15 cellular contexts compared by ENCODE assay signal in the genomic region with DNA sequence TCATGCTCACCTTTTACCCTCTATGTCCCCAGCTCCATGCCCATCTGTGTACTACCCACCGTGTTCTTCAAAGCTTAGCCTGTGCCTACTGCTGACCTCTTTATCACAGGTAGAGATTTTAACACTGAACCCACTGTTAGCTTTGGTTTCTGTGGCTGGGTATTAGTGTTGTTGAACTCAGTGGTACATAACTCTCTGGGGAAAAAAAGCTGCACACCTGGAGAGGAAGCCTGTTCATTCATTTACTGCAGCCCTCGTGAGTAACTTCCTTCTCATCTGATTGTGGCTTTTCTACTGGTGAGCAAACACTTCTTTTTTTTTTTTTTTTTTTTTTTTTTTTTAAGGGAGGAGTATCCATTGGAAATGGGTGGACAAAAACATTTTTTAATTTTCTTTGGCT.
DNase-seq lines count a peak whose midpoint lies in the region; ATAC-seq, FAIRE-seq and TF ChIP-seq lines count a peak whose summit lies in the region.
"Had no signal": no experiment of that assay in that cellular context is flagged by ENCODE, and none has a peak within 500 bp of the region (broad histone marks: within the 10 kb centered on the region; RNA-seq: fewer than 3 reads in every experiment).

No MANE protein-coding gene starts in this region.

- intact Hi-C loops in uterus (cut with DNase I; ENCODE audit: low total_unique reads) = loop anchor here (1.0 kb wide), 1 partner anchor 29 kb away; no protein-coding TSS in a partner anchor

- FAIRE-seq in urothelium cell line (lab: Jason Lieb, UNC) = no peak
- FAIRE-seq in GM19239 (lab: Jason Lieb, UNC) = no peak

- H3K36me3 ChIP-seq in brain microvascular endothelial cell (replicated peaks) = no peaks in the 10 kb centered on the region
- H3K36me3 ChIP-seq in uterus = no peaks in the 10 kb centered on the region
- H3K36me3 ChIP-seq: adrenal gland, heart left ventricle had no signal

- ATAC-seq in HG02610 (IDR thresholded peaks at IDR 0.05; ENCODE audit: unreplicated experiment) = peak; percentile 59
- peak; percentile 67 for ATAC-seq in HG03565 (IDR thresholded peaks at IDR 0.05; ENCODE audit: unreplicated experiment)
- ATAC-seq: effector memory CD8-positive, alpha-beta T cell; heart left ventricle had no signal

- no peaks in the 10 kb centered on the region for H3K9me3 ChIP-seq in uterus
- H3K9me3 ChIP-seq: adrenal gland, heart left ventricle had no signal

- H3K27me3 ChIP-seq in brain microvascular endothelial cell (replicated peaks) = no peaks in the 10 kb centered on the region
- no peaks in the 10 kb centered on the region for H3K27me3 ChIP-seq in uterus
- H3K27me3 ChIP-seq: adrenal gland had no signal

- H3K27ac ChIP-seq in brain microvascular endothelial cell (no peak overlapping the region), uterus (no peak overlapping the region)
- H3K27ac ChIP-seq: adrenal gland, heart left ventricle, parathyroid adenoma, RWPE1 had no signal

- H3K4me1 ChIP-seq in uterus = no peaks in the 10 kb centered on the region
- H3K4me1 ChIP-seq: adrenal gland, heart left ventricle, parathyroid adenoma had no signal

- TF ChIP-seq POLR2A in uterus (IDR thresholded peaks at IDR 0.05) = no peak

- TF ChIP-seq CTCF in brain microvascular endothelial cell (IDR thresholded peaks at IDR 0.05; ENCODE audit: low read depth, low read length, missing control alignments) (no peak), uterus (IDR thresholded peaks at IDR 0.05) (no peak)

- H3K4me3 ChIP-seq in brain microvascular endothelial cell (ENCODE audit: low read depth, low read length) (no peak overlapping the region), uterus (no peak overlapping the region)
- H3K4me3 ChIP-seq: adrenal gland, heart left ventricle had no signal

- DNase-seq in NCI-H510A treated with DMSO at 0.1 percent for 48 hours (lab: John Stamatoyannopoulos, UW) (peak; percentile 22), NCI-H510A (lab: John Stamatoyannopoulos, UW) (no peak), urothelium cell line (ENCODE audit: low spot score) (peak; percentile 40), GM19239 (ENCODE audit: insufficient read length, low spot score) (no peak), brain microvascular endothelial cell (no peak), uterus (no peak)
- DNase-seq: adrenal gland; effector memory CD8-positive, alpha-beta T cell; heart left ventricle; NCI-H1694; stimulated activated CD4-positive, alpha-beta T cell treated with anti-CD3 and anti-CD28 coated beads, Interleukin-1b, Interleukin-23, amount 100 ng/mL, for 48 hours had no signal

- in situ Hi-C loops in brain microvascular endothelial cell (cut with HindIII; ENCODE audit: low pct_ligation_motif_present, low sequenced_read_pairs) = no loop called here

Comparison
In these comparisons a context has a peak if more than half of its experiments do, and no peak if none do; other contexts are left out.
1. DNase-seq: peak in NCI-H510A treated with DMSO at 0.1 percent for 48 hours (single experiment) and urothelium cell line (single experiment); none in NCI-H510A (single experiment), GM19239 (single experiment), brain microvascular endothelial cell (single experiment) and uterus (0 of 2).